Comparison of ENCODE assay signal across 29 cellular contexts in the genomic region with DNA sequence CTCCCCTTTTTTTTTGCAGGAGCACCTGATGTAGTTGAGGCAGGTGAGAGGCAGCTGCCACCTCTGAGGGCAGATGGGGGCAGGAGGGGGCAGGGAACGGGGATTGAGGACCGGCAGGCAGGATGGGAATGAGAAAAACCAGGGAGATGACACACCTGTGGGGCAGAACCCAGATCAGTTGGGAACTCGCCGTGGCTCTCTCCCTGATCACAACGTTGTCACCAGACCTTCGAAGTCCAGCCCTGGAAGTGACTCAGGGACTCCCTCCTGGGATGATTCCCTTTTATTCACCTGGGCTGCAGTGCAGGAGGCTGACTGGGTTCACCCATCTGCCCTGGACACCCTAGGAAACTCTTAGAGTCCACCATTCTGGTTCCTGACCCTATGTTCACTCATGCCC.
"Had no signal": no experiment of that assay in that cellular context is flagged by ENCODE, and none has a peak within 500 bp of the region (broad histone marks: within the 10 kb centered on the region; RNA-seq: fewer than 3 reads in every experiment).

No MANE protein-coding gene starts in this region.

- ATAC-seq: effector memory CD8-positive, alpha-beta T cell; esophagus mucosa; foreskin keratinocyte; gastrocnemius medialis; gastroesophageal sphincter; heart left ventricle; heart right ventricle had no signal

- H3K27me3 Mint-ChIP-seq: dendritic cell treated with granulocyte-macrophage colony-stimulating factor and Interleukin-4, amounts not matched to agents 40 ng/mL and 50 ng/mL, for 4 days; effector memory CD8-positive, alpha-beta T cell had no signal

- H3K9me3 Mint-ChIP-seq: effector memory CD8-positive, alpha-beta T cell; endodermal cell had no signal

- H3K36me3 ChIP-seq: colonic mucosa, esophagus muscularis mucosa, esophagus squamous epithelium, gastrocnemius medialis, gastroesophageal sphincter, heart left ventricle, heart right ventricle had no signal

- DNase-seq: colonic mucosa; cortex of kidney; dermis blood vessel endothelial cell; dorsolateral prefrontal cortex; effector CD4-positive, alpha-beta T cell; effector CD8-positive, alpha-beta T cell; effector memory CD4-positive, alpha-beta T cell; effector memory CD8-positive, alpha-beta T cell; endodermal cell; erythroblast; esophagus squamous epithelium; foreskin fibroblast; foreskin keratinocyte; foreskin melanocyte; gastrocnemius medialis; glutamatergic neuron; head of caudate nucleus; heart left ventricle; heart right ventricle had no signal

- H3K4me3 Mint-ChIP-seq: dendritic cell treated with granulocyte-macrophage colony-stimulating factor and Interleukin-4, amounts not matched to agents 40 ng/mL and 50 ng/mL, for 4 days; effector memory CD8-positive, alpha-beta T cell; endodermal cell had no signal

- H3K4me3 ChIP-seq: colonic mucosa, coronary artery, dorsolateral prefrontal cortex, esophagus muscularis mucosa, esophagus squamous epithelium, gastrocnemius medialis, gastroesophageal sphincter, heart left ventricle, heart right ventricle had no signal

- H3K4me1 Mint-ChIP-seq: endodermal cell had no signal

- H3K27ac ChIP-seq: colonic mucosa, coronary artery, dorsolateral prefrontal cortex, epithelial cell of prostate, esophagus muscularis mucosa, esophagus squamous epithelium, foreskin keratinocyte, gastrocnemius medialis, gastroesophageal sphincter, heart left ventricle, heart right ventricle had no signal

- H3K4me1 ChIP-seq: colonic mucosa, esophagus muscularis mucosa, esophagus squamous epithelium, foreskin keratinocyte, gastrocnemius medialis, gastroesophageal sphincter, heart left ventricle, heart right ventricle had no signal

- H3K27ac Mint-ChIP-seq: dendritic cell treated with granulocyte-macrophage colony-stimulating factor and Interleukin-4, amounts not matched to agents 40 ng/mL and 50 ng/mL, for 4 days; effector memory CD8-positive, alpha-beta T cell; endodermal cell had no signal

- FAIRE-seq: colon, endometrium, endothelial cell of umbilical vein, frontal cortex had no signal

- H3K27me3 ChIP-seq: colonic mucosa, esophagus muscularis mucosa, esophagus squamous epithelium, foreskin keratinocyte, gastrocnemius medialis, gastroesophageal sphincter, heart left ventricle, heart right ventricle had no signal

- H3K9me3 ChIP-seq: colonic mucosa, esophagus muscularis mucosa, esophagus squamous epithelium, gastrocnemius medialis, gastroesophageal sphincter, heart left ventricle, heart right ventricle had no signal
